27 cellular contexts compared by ENCODE assay signal in the genomic region with DNA sequence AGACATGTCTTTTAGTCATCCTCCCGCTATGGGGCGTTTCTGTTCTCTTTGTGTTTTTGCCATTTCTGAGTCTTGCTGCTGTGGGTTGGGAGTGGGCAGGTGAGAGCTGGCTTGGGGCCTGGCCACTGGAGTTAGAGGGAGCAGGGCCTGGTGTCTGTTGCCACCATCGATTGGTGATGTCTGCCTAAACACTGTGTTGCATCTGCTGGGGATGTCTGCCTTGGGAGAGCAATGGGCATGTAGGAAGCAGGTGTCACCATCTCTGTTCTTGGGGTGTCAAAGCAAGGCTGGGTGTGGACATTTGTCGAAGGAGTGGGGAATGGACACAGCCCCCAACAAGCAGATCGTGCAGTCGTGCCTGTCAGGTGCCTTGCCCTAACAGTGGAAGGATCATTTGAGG. TPM values are rescaled to one million over a fixed set of nuclear protein-coding genes. Genes with fewer than 3 reads are reported as not detected.
DNase-seq lines count a peak whose midpoint lies in the region; ATAC-seq, FAIRE-seq and TF ChIP-seq lines count a peak whose summit lies in the region.
"Had no signal": no experiment of that assay in that cellular context is flagged by ENCODE, and none has a peak within 500 bp of the region (broad histone marks: within the 10 kb centered on the region; RNA-seq: fewer than 3 reads in every experiment).

No MANE protein-coding gene starts in this region.

- H3K27me3 Mint-ChIP-seq in GM23338 (ENCODE audit: insufficient read depth, low read depth, poor library complexity) = peaks cover 17% of the 10 kb centered on the region
- H3K27me3 Mint-ChIP-seq: activated CD4-positive, alpha-beta memory T cell treated with anti-CD3 and anti-CD28 coated beads, Interleukin-2, amount 10 ng/mL, durations not matched to agents 7 days and 5 days had no signal

- H3K36me3 ChIP-seq in sigmoid colon (peaks cover 0 to 24% (median 11%) of the 10 kb centered on the region in 4 donors), GM23338 (ENCODE audit: insufficient read depth) (no peaks in the 10 kb centered on the region)

- no peaks in the 10 kb centered on the region for H3F3A ChIP-seq in GM23338 (replicated peaks; ENCODE audit: low read depth)

- no peaks in the 10 kb centered on the region for H3K9me2 ChIP-seq in GM23338 (ENCODE audit: insufficient read depth)

- H3K4me3 Mint-ChIP-seq in GM23338 = no peak overlapping the region
- H3K4me3 Mint-ChIP-seq: activated CD4-positive, alpha-beta memory T cell treated with anti-CD3 and anti-CD28 coated beads, Interleukin-2, amount 10 ng/mL, durations not matched to agents 7 days and 5 days had no signal

- no peaks in the 10 kb centered on the region for H4K20me1 ChIP-seq in GM23338 (replicated peaks; ENCODE audit: insufficient read depth)

- CTCF ChIA-PET in RWPE1 (lab: Yijun Ruan, JAX) = interaction anchor here (0.6 kb wide), 1 partner anchor 1480 kb away, joined by 3 read pairs; no protein-coding TSS in a partner anchor

- H3K9me3 Mint-ChIP-seq in GM23338 = no peaks in the 10 kb centered on the region; the same call in 2 of the 3 replicates
- H3K9me3 Mint-ChIP-seq: activated CD4-positive, alpha-beta memory T cell treated with anti-CD3 and anti-CD28 coated beads, Interleukin-2, amount 10 ng/mL, durations not matched to agents 7 days and 5 days had no signal

- H3K4me3 ChIP-seq in sigmoid colon (no peak overlapping the region), GM23338 (no peak overlapping the region)
- H3K4me3 ChIP-seq: body of pancreas, PC-9, spleen, tibial nerve had no signal

- H3K27ac ChIP-seq in RWPE1 (peak overlapping the region; percentile 46; the same call in 1 of the 2 replicates), sigmoid colon (peak overlapping the region; percentile 87 to 92 (median 90)), GM23338 (ENCODE audit: low read depth) (no peak overlapping the region)
- H3K27ac ChIP-seq: body of pancreas, PC-9 had no signal

- no peak overlapping the region for H3K27ac Mint-ChIP-seq in GM23338
- H3K27ac Mint-ChIP-seq: activated CD4-positive, alpha-beta memory T cell treated with anti-CD3 and anti-CD28 coated beads, Interleukin-2, amount 10 ng/mL, durations not matched to agents 7 days and 5 days had no signal

- WGBS in sigmoid colon, 2 donors = 93 to 95% methylated on average over 6 of the region's 6 CpGs

- TF ChIP-seq CTCF in RWPE1 (conservative IDR thresholded peaks at IDR 0.05; ENCODE audit: low read depth) = no peak
- TF ChIP-seq CTCF in sigmoid colon (IDR thresholded peaks at IDR 0.05) = no peak
- no peak for TF ChIP-seq CTCF in GM23338 (conservative IDR thresholded peaks at IDR 0.05; ENCODE audit: low read depth in 2 of 2)

- no peaks in the 10 kb centered on the region for H3K79me2 ChIP-seq in GM23338 (replicated peaks; ENCODE audit: insufficient read depth)

- no peak for DNase-seq in GM12892 (ENCODE audit: insufficient read length)
- DNase-seq in RWPE1 (ENCODE audit: low spot score) = no peak
- DNase-seq in erythroblast (lab: John Stamatoyannopoulos, UW) = peak; percentile 41 to 57
- DNase-seq in sigmoid colon = no peak
- no peak for DNase-seq in islet precursor cell
- no peak for DNase-seq in mucosa of gallbladder (ENCODE audit: low spot score)
- no peak for DNase-seq in GM23338 (ENCODE audit: low spot score)
- DNase-seq: activated CD4-positive, alpha-beta memory T cell treated with anti-CD3 and anti-CD28 coated beads, Interleukin-2, amount 10 ng/mL, durations not matched to agents 7 days and 5 days; activated CD4-positive, CD25-positive, alpha-beta regulatory T cell treated with anti-CD3 and anti-CD28 coated beads, Interleukin-2, amount 50 U/mL, for 72 hours; activated effector memory CD4-positive, alpha-beta T cell treated with anti-CD3 and anti-CD28 coated beads, Interleukin-2, amount 50 U/mL, for 16 hours; body of pancreas; cortex of kidney; HCEC 1CT; KG1; NCI-H1436; NCI-H2107; NCI-H446 treated with DMSO at 0.1 percent for 48 hours; occipital lobe; PC-9; retina; SIG-M5; spleen; stimulated activated CD4-positive, alpha-beta T cell treated with anti-CD3 and anti-CD28 coated beads, Interleukin-4, amount 100 ng/mL, for 24 hours; stimulated activated naive CD8-positive, alpha-beta T cell treated with anti-CD3 and anti-CD28 coated beads, Interleukin-15, Interleukin-2, amounts not matched to agents 100 U/mL and 50 U/mL, for 24 hours had no signal

- TF ChIP-seq POLR2A in GM12892 (IDR thresholded peaks at IDR 0.05; ENCODE audit: low read depth, low read length) = no peak
- TF ChIP-seq POLR2A in erythroblast (IDR thresholded peaks at IDR 0.05; ENCODE audit: low read length) = no peak
- TF ChIP-seq POLR2A in sigmoid colon (IDR thresholded peaks at IDR 0.05) = no peak

- no peak for TF ChIP-seq EP300 in sigmoid colon (IDR thresholded peaks at IDR 0.05)

- POLR2A ChIA-PET in RWPE1 (lab: Yijun Ruan, JAX; ENCODE audit: low non-redundant PET) = no interaction called here

- H3K4me1 ChIP-seq in sigmoid colon = peaks cover 0 to 53% (median 52%) of the 10 kb centered on the region in 4 donors
- H3K4me1 ChIP-seq in GM23338 (ENCODE audit: insufficient read depth) = no peaks in the 10 kb centered on the region

- intact Hi-C loops in sigmoid colon (cut with DNase I) = no loop called here

- no peak overlapping the region for H2AFZ ChIP-seq in GM23338
- H2AFZ ChIP-seq: PC-9 had no signal

- peaks cover 35% of the 10 kb centered on the region for H3K36me3 Mint-ChIP-seq in GM23338 (ENCODE audit: low read depth)

- H3K4me2 ChIP-seq in GM23338 = no peak overlapping the region
- H3K4me2 ChIP-seq: PC-9 had no signal

- ATAC-seq in GM21723 (IDR thresholded peaks at IDR 0.05; ENCODE audit: unreplicated experiment) (no peak), GM23338 (no peak)
- ATAC-seq: body of pancreas; stimulated activated naive CD8-positive, alpha-beta T cell treated with anti-CD3 and anti-CD28 coated beads, Interleukin-15, Interleukin-2, amounts not matched to agents 100 U/mL and 50 U/mL, for 24 hours had no signal

- FAIRE-seq in GM12892 (lab: Jason Lieb, UNC) = peak; percentile 58
- FAIRE-seq: endometrium had no signal

- H3K27me3 ChIP-seq in sigmoid colon = no peaks in the 10 kb centered on the region
- no peaks in the 10 kb centered on the region for H3K27me3 ChIP-seq in GM23338 (ENCODE audit: insufficient read depth)
- H3K27me3 ChIP-seq: body of pancreas, tibial nerve had no signal

- no peaks in the 10 kb centered on the region for H3K9me3 ChIP-seq in sigmoid colon
- H3K9me3 ChIP-seq: body of pancreas, spleen, tibial nerve had no signal

- H3K4me1 Mint-ChIP-seq in GM23338 = peaks cover 5% of the 10 kb centered on the region; the same call in 2 of the 3 replicates

TF ChIP-seq in GM23338, 12 proteins besides CTCF, POLR2A, EP300 and RAD21 (continues in another document):
- TF ChIP-seq JUNB (IDR thresholded peaks at IDR 0.05; ENCODE audit: unreplicated experiment) = no peak

RNA-seq across cellular contexts. Expression of a gene that starts 56.8 kb away (rescaled TPM):
- 2.6 TPM for polyA plus RNA-seq in GM12892 (2012; ENCODE audit: missing spikeins)
- total RNA-seq in sigmoid colon = 10 to 100 TPM; 18.3 to 43.8 (median 29.2) TPM
- 10 to 100 TPM; 18.0 to 63.1 (median 20.4) TPM for polyA plus RNA-seq in sigmoid colon
- total RNA-seq in mucosa of gallbladder = 154 TPM
- total RNA-seq in GM23338 (2014; rRNA removed; shearing (Covaris generic)) = 35.1 and 51.1 TPM in 2 replicates
- 26.9 and 38.3 TPM in 2 replicates for polyA plus RNA-seq in GM23338 (2016; fragmentation: Nextera tagmentation; extraction: Ambion mirVana)

Comparison
In these comparisons a context has a peak if more than half of its experiments do, and no peak if none do; other contexts are left out.
1. DNase-seq: peak in erythroblast (2 of 2); none in GM12892 (single experiment), RWPE1 (single experiment), sigmoid colon (single experiment), islet precursor cell (single experiment), mucosa of gallbladder (single experiment) and GM23338 (single experiment).